ENCODE assay signal across 30 cellular contexts in genomic region chr1:34101151-34101550, GRCh38.
A peak's percentile ranks its signal among the peaks of the same experiment; 100 is the strongest.
DNase-seq lines count a peak whose midpoint lies in the region; ATAC-seq, FAIRE-seq and TF ChIP-seq lines count a peak whose summit lies in the region.
"Had no signal": no experiment of that assay in that cellular context is flagged by ENCODE, and none has a peak within 500 bp of the region (broad histone marks: within the 10 kb centered on the region; RNA-seq: fewer than 3 reads in every experiment).

No MANE protein-coding gene starts in this region.

- peaks cover 27% of the 10 kb centered on the region for H3F3A ChIP-seq in GM23248 (ENCODE audit: insufficient read depth)

- H3K36me3 ChIP-seq in GM23248 (ENCODE audit: low read depth), result no peaks in the 10 kb centered on the region
- H3K36me3 ChIP-seq: ovary, upper lobe of left lung had no signal

- H3K4me1 ChIP-seq in GM23248 (ENCODE audit: insufficient read depth), result peaks cover 17% of the 10 kb centered on the region
- H3K4me1 ChIP-seq in foreskin keratinocyte, result no peaks in the 10 kb centered on the region
- H3K4me1 ChIP-seq: A549, upper lobe of left lung had no signal

- H3K4me2 ChIP-seq in GM23248 (ENCODE audit: unreplicated experiment), result peak overlapping the region; percentile 36
- H3K4me2 ChIP-seq: A549 had no signal

- 74 to 82% methylated on average over 1 of the region's 1 CpG for WGBS in GM23248 (ENCODE audit: low coverage in 1 of 2, low lambda C conversion rate in 2 of 2, missing lambda C conversion rate in 2 of 2), 2 experiments

- TF ChIP-seq CTCF in AG04450 (IDR thresholded peaks at IDR 0.05; ENCODE audit: low read depth, low read length), result no peak
- no peak for TF ChIP-seq CTCF in foreskin keratinocyte (conservative IDR thresholded peaks at IDR 0.05)
- TF ChIP-seq CTCF in coronary artery (IDR thresholded peaks at IDR 0.05), result no peak

- TF ChIP-seq POLR2A in GM12891 (IDR thresholded peaks at IDR 0.05; ENCODE audit: low read depth, low read length), result no peak

- peaks cover 52% of the 10 kb centered on the region for H3K79me2 ChIP-seq in GM23248 (ENCODE audit: insufficient read depth)

- CTCF ChIA-PET in AG04450 (lab: Charles Lee), result interaction anchor here (1.2 to 1.4 kb wide), 2 partner anchors 12 to 468 kb away, joined by 3 to 6 read pairs; no protein-coding TSS in a partner anchor

- H4K20me1 ChIP-seq in GM23248 (ENCODE audit: insufficient read depth), result peaks cover 2% of the 10 kb centered on the region; the same call in 1 of the 2 replicates

- no peak overlapping the region for H3K9ac ChIP-seq in GM23248

- H3K4me3 ChIP-seq in AG04450 (ENCODE audit: low read depth, low read length) (no peak overlapping the region), GM23248 (no peak overlapping the region), coronary artery (no peak overlapping the region)
- H3K4me3 ChIP-seq: A549, ovary, upper lobe of left lung had no signal

- POLR2A ChIA-PET in AG04450 (lab: Yijun Ruan, JAX), result interaction anchor here (0.6 kb wide), 1 partner anchor 24 kb away, joined by 6 read pairs; no protein-coding TSS in a partner anchor

- peak; percentile 20 for ATAC-seq in foreskin keratinocyte
- ATAC-seq: A549; activated T-cell treated with anti-CD3 and anti-CD28 coated beads, Interleukin-2, amount 50 U/mL, for 4 hours; HepG2; left colon; naive thymus-derived CD8-positive, alpha-beta T cell; PC-3; right cardiac atrium had no signal

- H3K27me3 ChIP-seq in AG04450 (ENCODE audit: control insufficient read depth, insufficient read depth, low read length) (no peaks in the 10 kb centered on the region), GM23248 (replicated peaks; ENCODE audit: insufficient read depth) (no peaks in the 10 kb centered on the region), foreskin keratinocyte (no peaks in the 10 kb centered on the region)
- H3K27me3 ChIP-seq: ovary, upper lobe of left lung had no signal

- FAIRE-seq in GM12891 (lab: Jason Lieb, UNC), result no peak
- FAIRE-seq: A549, HepG2 had no signal

- in situ Hi-C loops in GM23248 (cut with MboI), result no loop called here

- H3K27ac ChIP-seq in AG04450 (ENCODE audit: low read depth, low read length), result no peak overlapping the region
- H3K27ac ChIP-seq in GM23248, result no peak overlapping the region; the same call in 1 of the 2 replicates
- H3K27ac ChIP-seq in foreskin keratinocyte, result no peak overlapping the region
- no peak overlapping the region for H3K27ac ChIP-seq in coronary artery
- H3K27ac ChIP-seq: A549, ovary, upper lobe of left lung had no signal

- no peaks in the 10 kb centered on the region for H3K9me2 ChIP-seq in GM23248 (ENCODE audit: insufficient read depth)

- DNase-seq in AG04450 (ENCODE audit: low read depth, low spot score), result peak; percentile 42
- DNase-seq in GM23248, result peak; percentile 88
- DNase-seq in astrocyte of the hippocampus (ENCODE audit: low read depth, low spot score), result peak; percentile 85
- peak in 1 of 2 donors; percentile 29 for DNase-seq in foreskin keratinocyte
- no peak for DNase-seq in coronary artery (ENCODE audit: low spot score)
- DNase-seq in DMS79 (lab: John Stamatoyannopoulos, UW), result no peak
- no peak for DNase-seq in GM12891 (ENCODE audit: insufficient read length, low spot score)
- no peak for DNase-seq in NCI-H2107 (lab: John Stamatoyannopoulos, UW)
- DNase-seq: activated CD4-positive, CD25-positive, alpha-beta regulatory T cell treated with anti-CD3 and anti-CD28 coated beads, Interleukin-2, amount 50 U/mL, for 72 hours; activated naive CD4-positive, alpha-beta T cell treated with anti-CD3 and anti-CD28 coated beads, Interleukin-2, amount 50 U/mL, for 16 hours; activated T-cell treated with anti-CD3 and anti-CD28 coated beads, Interleukin-2, amount 50 U/mL, for 4 hours; aorta; CD4-positive, CD25-positive, alpha-beta regulatory T cell; cerebellar nuclear complex; effector CD4-positive, alpha-beta T cell; glutamatergic neuron; left colon; naive thymus-derived CD8-positive, alpha-beta T cell; NCI-H1105; NCI-H2081 treated with DMSO at 0.1 percent for 48 hours; NCI-H446 treated with DMSO at 0.1 percent for 48 hours; ovary; PC-3; right cardiac atrium; SHP77 treated with DMSO at 0.1 percent for 48 hours; stimulated activated CD4-positive, alpha-beta T cell treated with anti-CD3 and anti-CD28 coated beads, Interleukin-15, amount 100 ng/mL, for 24 hours; stimulated activated CD8-positive, alpha-beta memory T cell treated with anti-CD3 and anti-CD28 coated beads, Interleukin-4, amount 100 ng/mL, for 48 hours; upper lobe of left lung had no signal

- no peak overlapping the region for H2AFZ ChIP-seq in GM23248

- H3K9me3 ChIP-seq in AG04450 (ENCODE audit: control insufficient read depth, insufficient read depth, low read length) (no peaks in the 10 kb centered on the region), GM23248 (ENCODE audit: low read depth) (no peaks in the 10 kb centered on the region)
- H3K9me3 ChIP-seq: A549, ovary, upper lobe of left lung had no signal

TF ChIP-seq in GM12891, 5 proteins besides CTCF, POLR2A, EP300 and RAD21:
- TF ChIP-seq PAX5 (IDR thresholded peaks at IDR 0.05; ENCODE audit: insufficient read depth, low read length, severe bottlenecking), result no peak
- no peak for TF ChIP-seq TAF1 (IDR thresholded peaks at IDR 0.05; ENCODE audit: low read depth, low read length)
- no peak for TF ChIP-seq SPI1 (IDR thresholded peaks at IDR 0.05; ENCODE audit: low read depth, low read length)
- TF ChIP-seq POLR2AphosphoS5 (IDR thresholded peaks at IDR 0.05; ENCODE audit: low read depth, low read length), result no peak
- TF ChIP-seq POU2F2 (IDR thresholded peaks at IDR 0.05; ENCODE audit: low read depth, low read length), result no peak

Comparison
In these comparisons a context has a peak if more than half of its experiments do, and no peak if none do; other contexts are left out.
1. DNase-seq: peak in AG04450 (single experiment), GM23248 (single experiment) and astrocyte of the hippocampus (single experiment); none in coronary artery (single experiment), DMS79 (single experiment), GM12891 (single experiment) and NCI-H2107 (single experiment).